In the genomic region with DNA sequence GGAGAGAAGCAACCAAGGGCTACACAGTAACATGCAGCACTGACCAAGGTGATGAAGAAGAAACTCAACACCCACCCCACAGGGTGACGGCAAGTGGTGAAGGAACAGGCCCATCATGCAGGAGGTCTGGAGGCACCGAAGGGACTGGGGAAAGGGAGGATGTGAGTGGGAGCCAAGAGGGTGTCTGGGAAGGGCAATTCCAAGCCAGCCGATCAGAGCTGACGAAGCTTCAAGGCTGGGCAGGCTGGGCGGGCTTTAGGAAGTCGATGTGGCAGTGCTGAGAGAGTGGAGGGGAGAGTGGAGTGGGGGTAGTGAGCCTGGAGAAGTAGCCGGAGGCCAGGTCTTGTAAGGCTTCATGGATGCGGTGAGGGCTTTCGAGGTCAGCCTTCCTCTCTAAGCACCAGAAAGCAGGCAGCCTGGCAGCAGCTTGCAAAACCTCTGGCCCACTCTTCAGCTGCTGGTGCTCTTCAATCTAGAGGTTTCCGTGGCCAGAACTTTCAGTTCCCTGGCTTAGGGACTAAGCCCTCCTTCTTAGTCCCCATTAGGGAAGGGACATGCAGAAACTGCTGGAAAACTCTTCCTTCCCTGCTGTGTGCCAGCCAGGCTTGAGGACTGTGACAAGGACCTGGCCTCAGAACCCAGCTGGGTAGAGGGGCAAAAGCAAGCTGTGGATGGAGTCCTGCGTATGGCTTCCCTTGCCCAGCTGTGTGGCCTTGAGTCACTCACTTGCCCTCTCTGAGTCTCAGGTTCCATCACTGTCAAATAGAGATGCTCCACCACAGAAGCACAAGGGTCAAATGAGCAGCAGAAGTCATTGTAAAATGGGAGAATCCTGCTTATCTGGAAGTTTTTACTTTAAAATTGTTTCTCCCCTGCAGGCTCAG, we compare ENCODE assay signal across 1 cellular context.
TF ChIP-seq lines count a peak whose summit lies in the region.

No MANE protein-coding gene starts in this region.

TF ChIP-seq in HEK293, 187 proteins besides CTCF, POLR2A, EP300 and RAD21:
- TF ChIP-seq, protein P1, sequence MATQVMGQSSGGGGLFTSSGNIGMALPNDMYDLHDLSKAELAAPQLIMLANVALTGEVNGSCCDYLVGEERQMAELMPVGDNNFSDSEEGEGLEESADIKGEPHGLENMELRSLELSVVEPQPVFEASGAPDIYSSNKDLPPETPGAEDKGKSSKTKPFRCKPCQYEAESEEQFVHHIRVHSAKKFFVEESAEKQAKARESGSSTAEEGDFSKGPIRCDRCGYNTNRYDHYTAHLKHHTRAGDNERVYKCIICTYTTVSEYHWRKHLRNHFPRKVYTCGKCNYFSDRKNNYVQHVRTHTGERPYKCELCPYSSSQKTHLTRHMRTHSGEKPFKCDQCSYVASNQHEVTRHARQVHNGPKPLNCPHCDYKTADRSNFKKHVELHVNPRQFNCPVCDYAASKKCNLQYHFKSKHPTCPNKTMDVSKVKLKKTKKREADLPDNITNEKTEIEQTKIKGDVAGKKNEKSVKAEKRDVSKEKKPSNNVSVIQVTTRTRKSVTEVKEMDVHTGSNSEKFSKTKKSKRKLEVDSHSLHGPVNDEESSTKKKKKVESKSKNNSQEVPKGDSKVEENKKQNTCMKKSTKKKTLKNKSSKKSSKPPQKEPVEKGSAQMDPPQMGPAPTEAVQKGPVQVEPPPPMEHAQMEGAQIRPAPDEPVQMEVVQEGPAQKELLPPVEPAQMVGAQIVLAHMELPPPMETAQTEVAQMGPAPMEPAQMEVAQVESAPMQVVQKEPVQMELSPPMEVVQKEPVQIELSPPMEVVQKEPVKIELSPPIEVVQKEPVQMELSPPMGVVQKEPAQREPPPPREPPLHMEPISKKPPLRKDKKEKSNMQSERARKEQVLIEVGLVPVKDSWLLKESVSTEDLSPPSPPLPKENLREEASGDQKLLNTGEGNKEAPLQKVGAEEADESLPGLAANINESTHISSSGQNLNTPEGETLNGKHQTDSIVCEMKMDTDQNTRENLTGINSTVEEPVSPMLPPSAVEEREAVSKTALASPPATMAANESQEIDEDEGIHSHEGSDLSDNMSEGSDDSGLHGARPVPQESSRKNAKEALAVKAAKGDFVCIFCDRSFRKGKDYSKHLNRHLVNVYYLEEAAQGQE (tag by site-specific recombination; IDR thresholded peaks at IDR 0.05) = peak; percentile 75
- TF ChIP-seq ZNF768 (tag by site-specific recombination; IDR thresholded peaks at IDR 0.05) (peak; percentile 96), ZNF660 (tag by site-specific recombination; IDR thresholded peaks at IDR 0.05) (no peak), ZNF600 (tag by site-specific recombination; IDR thresholded peaks at IDR 0.05) (0 out of 2 replicates have a peak, but pooled peaks have one; percentile 48), GLIS1 (tag by site-specific recombination; IDR thresholded peaks at IDR 0.05) (peak; percentile 93), GLIS2 (tag by site-specific recombination; IDR thresholded peaks at IDR 0.05) (peak; percentile 47; the same call in 1 of the 2 replicates), PRDM1 (tag by site-specific recombination; IDR thresholded peaks at IDR 0.05) (0 out of 2 replicates have a peak, but pooled peaks have one; percentile 1), ZNF362 (tag by site-specific recombination; IDR thresholded peaks at IDR 0.05) (no peak)
